9 cellular contexts compared by ENCODE assay signal in genomic region chrX:151680805-151681204, GRCh38. TPM values are rescaled to one million over a fixed set of nuclear protein-coding genes. Genes with fewer than 3 reads are reported as not detected.
DNase-seq lines count a peak whose midpoint lies in the region; ATAC-seq, FAIRE-seq and TF ChIP-seq lines count a peak whose summit lies in the region.
"Had no signal": no experiment of that assay in that cellular context is flagged by ENCODE, and none has a peak within 500 bp of the region (broad histone marks: within the 10 kb centered on the region; RNA-seq: fewer than 3 reads in every experiment).

No MANE protein-coding gene starts in this region.

- H2AFZ ChIP-seq in PC-3 (ENCODE audit: low read length), result no peak overlapping the region

- no peaks in the 10 kb centered on the region for H3K79me2 ChIP-seq in PC-3 (ENCODE audit: low read length)

- H3K27ac Mint-ChIP-seq in activated T-helper 17 cell treated with anti-CD3 and anti-CD28 coated beads, Interleukin-2, amount 50 U/mL, for 72 hours, result no peak overlapping the region
- H3K27ac Mint-ChIP-seq in stimulated activated memory B cell treated with anti-CD40 and anti-IgM and Interleukin-4, amounts not matched to agents 10 μg/mL and 1 μg/mL and 100 μg/mL, for 72 hours, result no peak overlapping the region
- H3K27ac Mint-ChIP-seq: IgD-negative memory B cell had no signal

- BruUV-seq in PC-3 (replicated peaks; lab: Mats Ljungman, UMichigan), result no TSS peak

- FAIRE-seq in GM12892 (lab: Jason Lieb, UNC), result peak; percentile 87

- H3K9me3 ChIP-seq in PC-3 (ENCODE audit: low read length), result no peaks in the 10 kb centered on the region
- H3K9me3 ChIP-seq in heart right ventricle, result no peaks in the 10 kb centered on the region

- POLR2A ChIA-PET in PC-3 (lab: Charles Lee; ENCODE audit: unreplicated experiment), result no interaction called here

- no peak for TF ChIP-seq POLR2A in GM12892 (IDR thresholded peaks at IDR 0.05; ENCODE audit: low read depth, low read length)

- H3K4me1 ChIP-seq in PC-3 (ENCODE audit: insufficient read depth, low read length) (no peaks in the 10 kb centered on the region), heart right ventricle (no peaks in the 10 kb centered on the region)

- no peak overlapping the region for H3K9ac ChIP-seq in PC-3 (ENCODE audit: low read length)

- ATAC-seq in HG03066 (IDR thresholded peaks at IDR 0.05; ENCODE audit: low read depth, unreplicated experiment), result peak; percentile 66
- peak; percentile 45; the same call in 1 of the 2 replicates for ATAC-seq in PC-3
- ATAC-seq in activated T-helper 17 cell treated with anti-CD3 and anti-CD28 coated beads, Interleukin-2, amount 50 U/mL, for 72 hours (replicated peaks), result peak; percentile 52
- peak in 5 of 8 donors; percentile 33 to 63 (median 61) for ATAC-seq in heart right ventricle
- ATAC-seq in stimulated activated memory B cell treated with anti-CD40 and anti-IgM and Interleukin-4, amounts not matched to agents 10 μg/mL and 1 μg/mL and 100 μg/mL, for 72 hours, result no peak

- H3K4me2 ChIP-seq in PC-3 (ENCODE audit: low read length), result no peak overlapping the region

- TF ChIP-seq CTCF in PC-3 (conservative IDR thresholded peaks at IDR 0.05; ENCODE audit: low read depth, low read length) (peak; percentile 61), heart right ventricle (IDR thresholded peaks at IDR 0.05) (peak; percentile 22 to 65 (median 61))

- intact Hi-C loops in PC-3 (cut with micrococcal nuclease), result no loop called here
- intact Hi-C loops in heart right ventricle (cut with DNase I), result loop anchor here in 7 of 10 donors (1.0 to 10.0 kb wide), 5 partner anchors 174 to 530 kb away; no protein-coding TSS in a partner anchor

- no peaks in the 10 kb centered on the region for H4K20me1 ChIP-seq in PC-3 (ENCODE audit: low read length)

- CTCF ChIA-PET in PC-3 (lab: Charles Lee), result no interaction called here

- H3K36me3 ChIP-seq in PC-3 (ENCODE audit: low read depth, low read length), result no peaks in the 10 kb centered on the region
- no peaks in the 10 kb centered on the region for H3K36me3 ChIP-seq in heart right ventricle

- no peaks in the 10 kb centered on the region for H3K4me1 Mint-ChIP-seq in activated T-helper 17 cell treated with anti-CD3 and anti-CD28 coated beads, Interleukin-2, amount 50 U/mL, for 72 hours
- H3K4me1 Mint-ChIP-seq in stimulated activated memory B cell treated with anti-CD40 and anti-IgM and Interleukin-4, amounts not matched to agents 10 μg/mL and 1 μg/mL and 100 μg/mL, for 72 hours, result no peaks in the 10 kb centered on the region
- H3K4me1 Mint-ChIP-seq: IgD-negative memory B cell had no signal

- DNase-seq in AG08395 (ENCODE audit: low spot score) (peak; percentile 19), GM12892 (ENCODE audit: insufficient read length) (no peak), PC-3 (peak; percentile 68), heart right ventricle (no peak)
- peak; percentile 70 for DNase-seq in stimulated activated CD4-positive, alpha-beta T cell treated with anti-CD3 and anti-CD28 coated beads, Interleukin-15, amount 100 ng/mL, for 24 hours

- 54% methylated on average over 4 of the region's 4 CpGs for whole genome bisulfite sequencing in heart right ventricle, 2 donors

- no peak overlapping the region for H3K4me3 Mint-ChIP-seq in activated T-helper 17 cell treated with anti-CD3 and anti-CD28 coated beads, Interleukin-2, amount 50 U/mL, for 72 hours
- no peak overlapping the region for H3K4me3 Mint-ChIP-seq in stimulated activated memory B cell treated with anti-CD40 and anti-IgM and Interleukin-4, amounts not matched to agents 10 μg/mL and 1 μg/mL and 100 μg/mL, for 72 hours
- H3K4me3 Mint-ChIP-seq: IgD-negative memory B cell had no signal

- H3F3A ChIP-seq in PC-3 (ENCODE audit: low read length, unreplicated experiment), result no peaks in the 10 kb centered on the region

- H3K4me3 ChIP-seq in PC-3 (ENCODE audit: low read length), result no peak overlapping the region
- H3K4me3 ChIP-seq in heart right ventricle, result no peak overlapping the region

- no peaks in the 10 kb centered on the region for H3K36me3 Mint-ChIP-seq in activated T-helper 17 cell treated with anti-CD3 and anti-CD28 coated beads, Interleukin-2, amount 50 U/mL, for 72 hours (ENCODE audit: low read depth)
- H3K36me3 Mint-ChIP-seq in stimulated activated memory B cell treated with anti-CD40 and anti-IgM and Interleukin-4, amounts not matched to agents 10 μg/mL and 1 μg/mL and 100 μg/mL, for 72 hours, result no peaks in the 10 kb centered on the region
- H3K36me3 Mint-ChIP-seq: IgD-negative memory B cell had no signal

- peaks cover 21% of the 10 kb centered on the region for H3K27me3 Mint-ChIP-seq in activated T-helper 17 cell treated with anti-CD3 and anti-CD28 coated beads, Interleukin-2, amount 50 U/mL, for 72 hours
- peaks cover 38% of the 10 kb centered on the region for H3K27me3 Mint-ChIP-seq in stimulated activated memory B cell treated with anti-CD40 and anti-IgM and Interleukin-4, amounts not matched to agents 10 μg/mL and 1 μg/mL and 100 μg/mL, for 72 hours

- H3K27ac ChIP-seq in PC-3 (ENCODE audit: low read length), result no peak overlapping the region
- no peak overlapping the region for H3K27ac ChIP-seq in heart right ventricle

- H3K27me3 ChIP-seq in PC-3 (ENCODE audit: low read length) (no peaks in the 10 kb centered on the region), heart right ventricle (peaks cover 0 to 5% (median 0%) of the 10 kb centered on the region in 7 donors)

- H3K9me2 ChIP-seq in PC-3 (replicated peaks; ENCODE audit: low read length), result no peaks in the 10 kb centered on the region

- H3K9me3 Mint-ChIP-seq in activated T-helper 17 cell treated with anti-CD3 and anti-CD28 coated beads, Interleukin-2, amount 50 U/mL, for 72 hours, result no peaks in the 10 kb centered on the region
- H3K9me3 Mint-ChIP-seq in stimulated activated memory B cell treated with anti-CD40 and anti-IgM and Interleukin-4, amounts not matched to agents 10 μg/mL and 1 μg/mL and 100 μg/mL, for 72 hours, result no peaks in the 10 kb centered on the region
- H3K9me3 Mint-ChIP-seq: IgD-negative memory B cell had no signal

RNA-seq across cellular contexts. Expression of gene PRRG3, which starts 14.5 kb away (rescaled TPM):
- not detected for polyA plus RNA-seq in GM12892 (2012; ENCODE audit: missing spikeins)
- total RNA-seq in PC-3 (2014; rRNA removed), result not detected in 2 replicates
- not detected for total RNA-seq in activated T-helper 17 cell treated with anti-CD3 and anti-CD28 coated beads, Interleukin-2, amount 50 U/mL, for 72 hours
- 1 to 10 TPM; 1.4 to 4.4 (median 2.5) TPM for total RNA-seq in heart right ventricle
- polyA plus RNA-seq in heart right ventricle, result 1 to 10 TPM in 1 of 2 donors, under 1 TPM in 1; 0.20 to 1.0 TPM
- polyA plus RNA-seq: IgD-negative memory B cell had no signal

RNA-seq across cellular contexts. Expression of gene FATE1, which starts 35.0 kb away (rescaled TPM):
- not detected for polyA plus RNA-seq in GM12892 (2012; ENCODE audit: missing spikeins)
- total RNA-seq in PC-3 (2014; rRNA removed) (not detected in 2 replicates), heart right ventricle (1 to 10 TPM in 1 of 10 donors, under 1 TPM in 4, not detected in 5; 0.25 to 2.2 (median 0.58) TPM)
- total RNA-seq in activated T-helper 17 cell treated with anti-CD3 and anti-CD28 coated beads, Interleukin-2, amount 50 U/mL, for 72 hours, result not detected
- under 1 TPM; 0.35 to 0.59 TPM for polyA plus RNA-seq in heart right ventricle
- polyA plus RNA-seq: IgD-negative memory B cell had no signal

RNA-seq across cellular contexts. Expression of gene CNGA2, which starts 53.7 kb away (rescaled TPM):
- not detected for polyA plus RNA-seq in GM12892 (2012; ENCODE audit: missing spikeins)
- not detected in 2 replicates for total RNA-seq in PC-3 (2014; rRNA removed)
- total RNA-seq in activated T-helper 17 cell treated with anti-CD3 and anti-CD28 coated beads, Interleukin-2, amount 50 U/mL, for 72 hours, result not detected
- not detected for total RNA-seq in heart right ventricle
- not detected for polyA plus RNA-seq in heart right ventricle
- polyA plus RNA-seq: IgD-negative memory B cell had no signal

Comparison
In these comparisons a context has a peak if more than half of its experiments do, and no peak if none do; other contexts are left out.
1. DNase-seq: peak in AG08395 (single experiment), PC-3 (single experiment) and stimulated activated CD4-positive, alpha-beta T cell treated with anti-CD3 and anti-CD28 coated beads, Interleukin-15, amount 100 ng/mL, for 24 hours (single experiment); none in GM12892 (single experiment) and heart right ventricle (0 of 2).